ENCODE assay signal across 1 cellular context in genomic region chr15:40080847-40081246, GRCh38.
TF ChIP-seq lines count a peak whose summit lies in the region.

No MANE protein-coding gene starts in this region.

TF ChIP-seq in K562, 482 proteins besides CTCF, POLR2A, EP300 and RAD21 (continued from another document and continues in another):
- no peak for TF ChIP-seq GTF2B (IDR thresholded peaks at IDR 0.05; ENCODE audit: extremely low read depth, insufficient read length)
- peak; percentile 54 for TF ChIP-seq MTA2 (IDR thresholded peaks at IDR 0.05; ENCODE audit: low read depth)
- TF ChIP-seq THRB (CRISPR knock-in tag; conservative IDR thresholded peaks at IDR 0.05): no peak
- TF ChIP-seq DMBX1 (CRISPR knock-in tag; IDR thresholded peaks at IDR 0.05; ENCODE audit: borderline replicate concordance): 0 out of 2 replicates have a peak, but pooled peaks have one; percentile 32
- no peak for TF ChIP-seq ZNF347 (CRISPR knock-in tag; IDR thresholded peaks at IDR 0.05; ENCODE audit: low read depth)
- TF ChIP-seq ZC3H8 (IDR thresholded peaks at IDR 0.05): no peak
- peak; percentile 77 for TF ChIP-seq CBFA2T2 (conservative IDR thresholded peaks at IDR 0.05)
- TF ChIP-seq GTF2A2 (tag; IDR thresholded peaks at IDR 0.05): no peak
- no peak for TF ChIP-seq MCM5 (IDR thresholded peaks at IDR 0.05; ENCODE audit: low read depth)
- TF ChIP-seq ZNF239 (CRISPR knock-in tag; IDR thresholded peaks at IDR 0.05): no peak
- 0 out of 4 replicates have a peak, but pooled peaks of 1 of the 2 experiments have one; percentile 18 for TF ChIP-seq MAZ (CRISPR knock-in tag; conservative IDR thresholded peaks at IDR 0.05 in 1 of 2, IDR thresholded peaks at IDR 0.05 in 1 of 2)
- peak; percentile 38; the same call in 1 of the 2 replicates for TF ChIP-seq ZBTB2 (IDR thresholded peaks at IDR 0.05)
- TF ChIP-seq ARID1B (IDR thresholded peaks at IDR 0.05): peak; percentile 90
- TF ChIP-seq ELF4 (CRISPR knock-in tag; IDR thresholded peaks at IDR 0.05): 0 out of 2 replicates have a peak, but pooled peaks have one; percentile 42
- TF ChIP-seq FOXM1 (IDR thresholded peaks at IDR 0.05; ENCODE audit: low read depth): peak; percentile 40; the same call in 1 of the 2 replicates
- TF ChIP-seq FOXM1 (CRISPR knock-in tag; IDR thresholded peaks at IDR 0.05; ENCODE audit: low read depth): no peak
- TF ChIP-seq CHD1 (IDR thresholded peaks at IDR 0.05; ENCODE audit: low read length): no peak
- no peak for TF ChIP-seq CCAR2 (IDR thresholded peaks at IDR 0.05; ENCODE audit: low read depth, low read length)
- 0 out of 2 replicates have a peak, but pooled peaks have one; percentile 48 for TF ChIP-seq MEF2D (tag; conservative IDR thresholded peaks at IDR 0.05; ENCODE audit: low read depth)
- TF ChIP-seq COPS2 (conservative IDR thresholded peaks at IDR 0.05): no peak
- no peak for TF ChIP-seq ZNF318 (IDR thresholded peaks at IDR 0.05; ENCODE audit: borderline replicate concordance in 1 of 2, low read depth in 1 of 2)
- 0 out of 2 replicates have a peak, but pooled peaks have one; percentile 25 for TF ChIP-seq TAF7 (tag; IDR thresholded peaks at IDR 0.05)
- no peak for TF ChIP-seq ZKSCAN3 (CRISPR knock-in tag; IDR thresholded peaks at IDR 0.05)
- TF ChIP-seq SFPQ (IDR thresholded peaks at IDR 0.05; ENCODE audit: low read depth, low read length): no peak
- TF ChIP-seq EP400 (IDR thresholded peaks at IDR 0.05): no peak
- TF ChIP-seq HBP1 (CRISPR knock-in tag; IDR thresholded peaks at IDR 0.05): no peak
- no peak for TF ChIP-seq ZNF583 (CRISPR knock-in tag; IDR thresholded peaks at IDR 0.05)
- TF ChIP-seq NR4A1 (CRISPR knock-in tag; IDR thresholded peaks at IDR 0.05): no peak
- TF ChIP-seq NR4A1 (tag; IDR thresholded peaks at IDR 0.05): no peak; the same call in 1 of the 2 replicates
- TF ChIP-seq AFF1 (IDR thresholded peaks at IDR 0.05; ENCODE audit: low read depth in 1 of 2, partially characterized antibody in 2 of 2): peak in 1 of 2 experiments; percentile 27
- no peak for TF ChIP-seq MCM2 (IDR thresholded peaks at IDR 0.05; ENCODE audit: low read depth)
- TF ChIP-seq BRD9 (IDR thresholded peaks at IDR 0.05; ENCODE audit: low read depth, partially characterized antibody): peak; percentile 61
- TF ChIP-seq TCF7 (IDR thresholded peaks at IDR 0.05; ENCODE audit: borderline replicate concordance): no peak
- no peak for TF ChIP-seq PKNOX1 (IDR thresholded peaks at IDR 0.05)
- TF ChIP-seq CTBP1 (IDR thresholded peaks at IDR 0.05; ENCODE audit: borderline replicate concordance): peak; percentile 92
- TF ChIP-seq FOXK2 (conservative IDR thresholded peaks at IDR 0.05 in 1 of 2, IDR thresholded peaks at IDR 0.05 in 1 of 2; ENCODE audit: low read depth in 2 of 2): peak in 1 of 2 experiments; percentile 49; a peak in 1 of 4 replicates
- no peak for TF ChIP-seq ZNF3 (CRISPR knock-in tag; IDR thresholded peaks at IDR 0.05)
- TF ChIP-seq CHD2 (IDR thresholded peaks at IDR 0.05; ENCODE audit: low read depth, low read length): no peak
- 0 out of 2 replicates have a peak, but pooled peaks have one; percentile 7 for TF ChIP-seq ATF3 (IDR thresholded peaks at IDR 0.05)
- no peak for TF ChIP-seq ATF3 (CRISPR knock-in tag; conservative IDR thresholded peaks at IDR 0.05)
- no peak for TF ChIP-seq HNRNPH1 (optimal IDR thresholded peaks at IDR 0.05; ENCODE audit: low read depth, low read length)
